In genomic region chr3:133536635-133536980, GRCh38 we compare ENCODE assay signal across 1 cellular context.
TF ChIP-seq lines count a peak whose summit lies in the region.

No MANE protein-coding gene starts in this region.

TF ChIP-seq in H1, 55 proteins besides CTCF, POLR2A, EP300 and RAD21:
- TF ChIP-seq EGR1 (IDR thresholded peaks at IDR 0.05; ENCODE audit: borderline replicate concordance, low read depth, low read length) = no peak
- TF ChIP-seq CHD7 (IDR thresholded peaks at IDR 0.05; ENCODE audit: insufficient replicate concordance, low read length) = no peak
- TF ChIP-seq CHD1 (IDR thresholded peaks at IDR 0.05; ENCODE audit: low read depth, low read length) = no peak
- TF ChIP-seq KDM4A (IDR thresholded peaks at IDR 0.05; ENCODE audit: low read depth, low read length, severe bottlenecking) = no peak
- TF ChIP-seq PHF8 (conservative IDR thresholded peaks at IDR 0.05; ENCODE audit: low read depth, low read length) = no peak
- no peak for TF ChIP-seq BCL11A (IDR thresholded peaks at IDR 0.05; ENCODE audit: low read depth in 2 of 2, low read length in 2 of 2)
- TF ChIP-seq MAX (IDR thresholded peaks at IDR 0.05) = no peak
- TF ChIP-seq MAFK (IDR thresholded peaks at IDR 0.05; ENCODE audit: low read depth, low read length) = no peak
- TF ChIP-seq SP1 (IDR thresholded peaks at IDR 0.05; ENCODE audit: low read depth, low read length) = no peak
- TF ChIP-seq ASH2L (IDR thresholded peaks at IDR 0.05; ENCODE audit: low read length) = no peak
- TF ChIP-seq CTBP2 (IDR thresholded peaks at IDR 0.05; ENCODE audit: borderline replicate concordance, insufficient read depth, insufficient read length, low read length) = no peak
- TF ChIP-seq SAP30 (IDR thresholded peaks at IDR 0.05; ENCODE audit: insufficient read depth, insufficient replicate concordance, low read length) = no peak
- no peak for TF ChIP-seq RFX5 (IDR thresholded peaks at IDR 0.05; ENCODE audit: borderline replicate concordance, low read depth, low read length)
- TF ChIP-seq E2F6 (IDR thresholded peaks at IDR 0.05) = no peak
